ENCODE assay signal across 8 cellular contexts in the genomic region with DNA sequence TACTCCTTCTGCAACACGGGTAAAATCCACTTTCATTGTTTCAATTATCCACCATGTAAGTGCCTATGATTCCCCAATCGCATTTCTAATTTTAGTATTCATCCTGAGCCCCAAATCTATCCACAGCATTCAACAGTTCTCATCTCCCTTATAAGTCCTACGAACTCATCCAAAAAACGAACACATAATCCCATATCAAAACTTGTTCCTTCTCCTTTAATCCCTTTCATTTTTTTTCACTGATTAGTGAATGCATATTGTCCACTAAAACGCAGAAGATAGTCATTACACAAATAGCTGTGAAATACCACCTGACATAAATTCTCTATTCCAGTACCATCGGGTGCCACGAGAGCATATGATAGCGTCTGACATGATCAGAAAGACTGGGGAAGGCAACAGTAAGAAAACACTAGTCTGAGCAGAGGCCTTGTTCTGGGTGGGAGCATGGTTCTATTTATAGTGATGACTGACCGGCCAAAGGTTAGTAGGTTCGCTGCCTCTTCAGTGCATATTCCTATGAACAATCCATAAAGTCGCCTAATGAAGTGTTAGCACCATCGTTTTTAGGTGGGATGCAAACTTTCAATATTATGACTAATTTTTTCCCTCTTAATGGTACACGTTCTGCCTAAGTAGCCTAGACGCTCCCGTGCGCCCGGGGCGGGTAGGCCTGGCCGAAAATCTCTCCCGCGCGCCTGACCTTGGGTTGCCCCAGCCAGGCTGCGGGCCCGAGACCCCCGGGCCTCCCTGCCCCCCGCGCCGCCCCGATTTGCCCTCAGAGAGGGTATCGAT. TPM values are rescaled to one million over a fixed set of nuclear protein-coding genes. Genes with fewer than 3 reads are reported as not detected.
DNase-seq lines count a peak whose midpoint lies in the region; ATAC-seq and TF ChIP-seq lines count a peak whose summit lies in the region.

No MANE protein-coding gene starts in this region.

- peak overlapping the region; percentile 93 for H3K4me3 ChIP-seq in CD8-positive, alpha-beta memory T cell (ENCODE audit: low read length)
- peak overlapping the region; percentile 88 for H3K4me3 ChIP-seq in lung

- peak overlapping the region; percentile 97 to 100 (median 100) for H3K27ac Mint-ChIP-seq in CD8-positive, alpha-beta memory T cell
- H3K27ac Mint-ChIP-seq in T-helper 2 cell treated with Interferon-gamma antibody and Interleukin-4, amounts not matched to agents 5 μg/mL and 100 μg/mL, for 36 hours: peak overlapping the region; percentile 100
- peak overlapping the region; percentile 100 for H3K27ac Mint-ChIP-seq in stimulated activated naive CD8-positive, alpha-beta T cell treated with anti-CD3 and anti-CD28 coated beads, Interleukin-15, Interleukin-2, amounts not matched to agents 100 ng/mL and 50 ng/mL, for 24 hours

- H3K4me1 ChIP-seq in CD8-positive, alpha-beta memory T cell (ENCODE audit: insufficient read depth, low read length): peaks cover 17% of the 10 kb centered on the region
- peaks cover 3 to 23% of the 10 kb centered on the region in 2 donors for H3K4me1 ChIP-seq in lung (ENCODE audit: control insufficient read depth in 2 of 2, insufficient read depth in 2 of 2, low read length in 2 of 2)

- H3K4me1 Mint-ChIP-seq in CD8-positive, alpha-beta memory T cell: peaks cover 50 to 67% (median 62%) of the 10 kb centered on the region in 3 donors
- peaks cover 30% of the 10 kb centered on the region for H3K4me1 Mint-ChIP-seq in T-helper 2 cell treated with Interferon-gamma antibody and Interleukin-4, amounts not matched to agents 5 μg/mL and 100 μg/mL, for 36 hours (ENCODE audit: low read depth)
- peaks cover 63% of the 10 kb centered on the region for H3K4me1 Mint-ChIP-seq in stimulated activated naive CD8-positive, alpha-beta T cell treated with anti-CD3 and anti-CD28 coated beads, Interleukin-15, Interleukin-2, amounts not matched to agents 100 ng/mL and 50 ng/mL, for 24 hours (ENCODE audit: low read depth)

- H3K9me3 ChIP-seq in CD8-positive, alpha-beta memory T cell (ENCODE audit: low read length): no peaks in the 10 kb centered on the region
- no peaks in the 10 kb centered on the region for H3K9me3 ChIP-seq in lung (ENCODE audit: control insufficient read depth in 2 of 2, insufficient read depth in 1 of 2, low read length in 1 of 2)

- peak overlapping the region; percentile 92 to 100 (median 100) for H3K4me3 Mint-ChIP-seq in CD8-positive, alpha-beta memory T cell
- H3K4me3 Mint-ChIP-seq in T-helper 2 cell treated with Interferon-gamma antibody and Interleukin-4, amounts not matched to agents 5 μg/mL and 100 μg/mL, for 36 hours: peak overlapping the region; percentile 99
- peak overlapping the region; percentile 100 for H3K4me3 Mint-ChIP-seq in stimulated activated naive CD8-positive, alpha-beta T cell treated with anti-CD3 and anti-CD28 coated beads, Interleukin-15, Interleukin-2, amounts not matched to agents 100 ng/mL and 50 ng/mL, for 24 hours

- peaks cover 0 to 40% (median 4%) of the 10 kb centered on the region in 3 donors for H3K36me3 Mint-ChIP-seq in CD8-positive, alpha-beta memory T cell
- peaks cover 25% of the 10 kb centered on the region for H3K36me3 Mint-ChIP-seq in T-helper 2 cell treated with Interferon-gamma antibody and Interleukin-4, amounts not matched to agents 5 μg/mL and 100 μg/mL, for 36 hours (ENCODE audit: low read depth)
- peaks cover 42% of the 10 kb centered on the region for H3K36me3 Mint-ChIP-seq in stimulated activated naive CD8-positive, alpha-beta T cell treated with anti-CD3 and anti-CD28 coated beads, Interleukin-15, Interleukin-2, amounts not matched to agents 100 ng/mL and 50 ng/mL, for 24 hours (ENCODE audit: low read depth)

- H3K27me3 Mint-ChIP-seq in CD8-positive, alpha-beta memory T cell: no peaks in the 10 kb centered on the region
- no peaks in the 10 kb centered on the region for H3K27me3 Mint-ChIP-seq in T-helper 2 cell treated with Interferon-gamma antibody and Interleukin-4, amounts not matched to agents 5 μg/mL and 100 μg/mL, for 36 hours (ENCODE audit: low read depth)
- H3K27me3 Mint-ChIP-seq in stimulated activated naive CD8-positive, alpha-beta T cell treated with anti-CD3 and anti-CD28 coated beads, Interleukin-15, Interleukin-2, amounts not matched to agents 100 ng/mL and 50 ng/mL, for 24 hours: no peaks in the 10 kb centered on the region

- ATAC-seq in GM19395 (IDR thresholded peaks at IDR 0.05; ENCODE audit: unreplicated experiment) (peak; percentile 9), HG03571 (IDR thresholded peaks at IDR 0.05; ENCODE audit: unreplicated experiment) (peak; percentile 5), lung (ENCODE audit: insufficient read depth, low FRiP score) (no peak)

- H3K27ac ChIP-seq in CD8-positive, alpha-beta memory T cell (ENCODE audit: low read depth, low read length): peak overlapping the region; percentile 91
- peak overlapping the region; percentile 95 to 100 for H3K27ac ChIP-seq in lung (ENCODE audit: low read depth in 1 of 2, low read length in 1 of 2)

- peak in 3 of 5 donors; percentile 4 to 50 (median 17) for DNase-seq in CD8-positive, alpha-beta memory T cell
- DNase-seq in T-helper 2 cell treated with Interferon-gamma antibody and Interleukin-4, amounts not matched to agents 5 μg/mL and 100 μg/mL, for 36 hours (ENCODE audit: low spot score): peak; percentile 42
- DNase-seq in dermis microvascular lymphatic vessel endothelial cell (ENCODE audit: low read depth in 2 of 2) (peak; percentile 14 to 51), lung (ENCODE audit: low spot score) (peak; percentile 32), SKM-1 (lab: John Stamatoyannopoulos, UW; ENCODE audit: unreplicated experiment) (no peak)

- 4 to 7% methylated on average over 30 of the region's 30 CpGs for WGBS in lung, 2 donors

- CTCF ChIA-PET in CD8-positive, alpha-beta memory T cell (lab: Charles Lee): interaction anchor here (0.6 to 2.3 kb wide), 4 partner anchors 10 to 129 kb away, joined by 3 to 16 read pairs (median 3); no protein-coding TSS in a partner anchor

- POLR2A ChIA-PET in CD8-positive, alpha-beta memory T cell (lab: Charles Lee): interaction anchor here (0.8 to 1.6 kb wide), 3 partner anchors 126 to 159 kb away, joined by 3 to 10 read pairs (median 4); a partner anchor contains a TSS

- TF ChIP-seq CTCF in lung (IDR thresholded peaks at IDR 0.05; ENCODE audit: control extremely low read depth, extremely low read depth): no peak

- no peaks in the 10 kb centered on the region for H3K27me3 ChIP-seq in CD8-positive, alpha-beta memory T cell (ENCODE audit: insufficient read depth, low read length, poor library complexity, severe bottlenecking)
- H3K27me3 ChIP-seq in lung (ENCODE audit: control insufficient read depth, insufficient read depth): no peaks in the 10 kb centered on the region

- H3K36me3 ChIP-seq in CD8-positive, alpha-beta memory T cell (ENCODE audit: insufficient read depth, low read length): peaks cover 8% of the 10 kb centered on the region
- H3K36me3 ChIP-seq in lung (ENCODE audit: control insufficient read depth in 2 of 2, insufficient read depth in 2 of 2, low read length in 2 of 2): peaks cover 0 to 6% of the 10 kb centered on the region in 2 donors

- H3K9me3 Mint-ChIP-seq in CD8-positive, alpha-beta memory T cell: no peaks in the 10 kb centered on the region
- no peaks in the 10 kb centered on the region for H3K9me3 Mint-ChIP-seq in T-helper 2 cell treated with Interferon-gamma antibody and Interleukin-4, amounts not matched to agents 5 μg/mL and 100 μg/mL, for 36 hours
- no peaks in the 10 kb centered on the region for H3K9me3 Mint-ChIP-seq in stimulated activated naive CD8-positive, alpha-beta T cell treated with anti-CD3 and anti-CD28 coated beads, Interleukin-15, Interleukin-2, amounts not matched to agents 100 ng/mL and 50 ng/mL, for 24 hours

RNA-seq across cellular contexts. Expression of a gene that starts 0.6 kb away (rescaled TPM):
- 100 to 1,000 TPM; 182 to 197 TPM for total RNA-seq in CD8-positive, alpha-beta memory T cell
- 366 TPM for polyA plus RNA-seq in CD8-positive, alpha-beta memory T cell
- total RNA-seq in dermis microvascular lymphatic vessel endothelial cell (36.3 and 39.7 TPM in 2 replicates), lung (10 to 100 TPM; 72.8 to 80.3 TPM)
- polyA plus RNA-seq in lung: 100 to 1,000 TPM; 185 to 289 TPM

RNA-seq across cellular contexts. Expression of a gene that starts 0.7 kb away (rescaled TPM):
- 10 to 100 TPM; 25.0 to 26.8 TPM for total RNA-seq in CD8-positive, alpha-beta memory T cell
- 17.9 TPM for polyA plus RNA-seq in CD8-positive, alpha-beta memory T cell
- 27.7 and 29.3 TPM in 2 replicates for total RNA-seq in dermis microvascular lymphatic vessel endothelial cell
- 10 to 100 TPM; 15.6 to 43.6 TPM for total RNA-seq in lung
- 1 to 10 TPM; 7.2 to 8.9 TPM for polyA plus RNA-seq in lung
